Comparison of ENCODE assay signal across 8 cellular contexts in the genomic region with DNA sequence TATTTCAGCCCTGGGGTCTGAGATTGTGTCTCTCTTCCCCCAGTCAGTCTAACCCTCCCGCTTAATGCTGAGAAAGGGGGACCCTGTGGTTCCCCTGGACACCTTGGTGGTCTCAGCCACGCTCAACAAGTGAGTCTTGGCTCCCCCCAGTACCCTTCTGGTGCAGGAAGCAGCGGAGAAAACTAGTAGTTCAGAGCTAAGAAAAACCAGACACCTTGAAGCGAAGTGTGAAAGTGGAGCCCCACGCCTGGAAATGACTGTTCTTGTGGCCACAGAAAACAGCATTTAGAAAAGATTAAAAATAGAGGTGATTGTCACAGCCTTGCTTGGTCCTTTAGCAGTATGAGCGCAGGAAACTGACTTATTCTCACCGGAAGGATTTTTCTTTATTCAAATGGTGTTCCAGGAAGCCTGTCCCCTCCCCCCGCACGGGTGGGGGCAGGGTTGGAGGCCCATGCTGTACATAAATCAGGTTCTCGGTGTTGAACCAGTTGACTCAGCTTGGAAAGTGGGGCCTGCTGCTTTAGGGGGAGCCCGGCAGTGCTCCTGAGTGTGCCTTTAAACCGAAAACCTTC. TPM values are rescaled to one million over a fixed set of nuclear protein-coding genes. Genes with fewer than 3 reads are reported as not detected.
DNase-seq lines count a peak whose midpoint lies in the region; ATAC-seq, FAIRE-seq and TF ChIP-seq lines count a peak whose summit lies in the region.

No MANE protein-coding gene starts in this region.

- peak overlapping the region; percentile 91 for H3K4me3 Mint-ChIP-seq in activated T-cell treated with anti-CD3 and anti-CD28 coated beads, Interleukin-2, amount 50 U/mL, for 24 hours

- WGBS in psoas muscle, 3 donors: 7 to 12% (median 11%) methylated on average over 12 of the region's 12 CpGs
- WGBS in urinary bladder: 9% methylated on average over 12 of the region's 12 CpGs

- no peaks in the 10 kb centered on the region for H3K27me3 Mint-ChIP-seq in activated T-cell treated with anti-CD3 and anti-CD28 coated beads, Interleukin-2, amount 50 U/mL, for 24 hours

- H3K9me3 ChIP-seq in HEK293 (ENCODE audit: control insufficient read depth, insufficient read depth, low read depth, low read length) (no peaks in the 10 kb centered on the region), psoas muscle (no peaks in the 10 kb centered on the region)

- H3K9me3 Mint-ChIP-seq in activated T-cell treated with anti-CD3 and anti-CD28 coated beads, Interleukin-2, amount 50 U/mL, for 24 hours: no peaks in the 10 kb centered on the region

- CTCF ChIA-PET in HEK293 (lab: Yijun Ruan, JAX): interaction anchor here (1.2 to 1.7 kb wide), 3 partner anchors 14 to 252 kb away, joined by 3 to 6 read pairs (median 5); no protein-coding TSS in a partner anchor

- peaks cover 76% of the 10 kb centered on the region for H3K36me3 Mint-ChIP-seq in activated T-cell treated with anti-CD3 and anti-CD28 coated beads, Interleukin-2, amount 50 U/mL, for 24 hours (ENCODE audit: low read depth)

- TF ChIP-seq CTCF in HEK293 (tag by site-specific recombination; IDR thresholded peaks at IDR 0.05) (no peak), fibroblast of the aortic adventitia (IDR thresholded peaks at IDR 0.05; ENCODE audit: insufficient read depth, low read length) (no peak), psoas muscle (IDR thresholded peaks at IDR 0.05) (no peak)

- H3K36me3 ChIP-seq in HEK293 (ENCODE audit: control insufficient read depth in 2 of 2, insufficient read depth in 1 of 2, low read length in 2 of 2): peaks cover 8 to 44% of the 10 kb centered on the region in 2 experiments; a peak in 2 of 3 replicates
- H3K36me3 ChIP-seq in psoas muscle (ENCODE audit: insufficient read depth in 1 of 2, low read depth in 1 of 2): peaks cover 0 to 19% of the 10 kb centered on the region in 2 donors
- H3K36me3 ChIP-seq in urinary bladder (ENCODE audit: insufficient read depth): no peaks in the 10 kb centered on the region

- H3K27ac ChIP-seq in HEK293 (ENCODE audit: extremely low read depth, low read depth, low read length): peak overlapping the region; percentile 78
- H3K27ac ChIP-seq in psoas muscle: peak overlapping the region; percentile 99
- H3K27ac ChIP-seq in urinary bladder (ENCODE audit: low read depth): peak overlapping the region; percentile 28

- TF ChIP-seq POLR2A in GM12892 (IDR thresholded peaks at IDR 0.05; ENCODE audit: low read depth, low read length): peak; percentile 78; the same call in 1 of the 2 replicates

- ATAC-seq in psoas muscle: no peak

- POLR2A ChIA-PET in HEK293 (lab: Yijun Ruan, JAX): interaction anchor here (0.6 to 2.7 kb wide), 5 partner anchors 9 to 371 kb away, joined by 3 to 17 read pairs (median 5); a partner anchor contains a TSS

- H3K4me3 ChIP-seq in HEK293 (ENCODE audit: low read depth, low read length): peak overlapping the region; percentile 91
- H3K4me3 ChIP-seq in fibroblast of the aortic adventitia (ENCODE audit: low read depth, low read length): peak overlapping the region; percentile 91
- H3K4me3 ChIP-seq in psoas muscle: peak overlapping the region; percentile 93
- peak overlapping the region; percentile 78 for H3K4me3 ChIP-seq in urinary bladder (ENCODE audit: low read depth, low read length)

- H3K4me1 ChIP-seq in HEK293 (ENCODE audit: control insufficient read depth, insufficient read depth, low read length) (peaks cover 4% of the 10 kb centered on the region; the same call in 1 of the 2 replicates), psoas muscle (peaks cover 48% of the 10 kb centered on the region), urinary bladder (ENCODE audit: insufficient read depth) (peaks cover 2% of the 10 kb centered on the region)

- no peaks in the 10 kb centered on the region for H3K27me3 ChIP-seq in psoas muscle (ENCODE audit: insufficient read depth in 3 of 3, low read length in 2 of 3)

- intact Hi-C loops in psoas muscle (cut with DNase I): loop anchor here in 1 of 2 donors (2.0 kb wide), 1 partner anchor 71 kb away; a partner anchor contains a TSS

- peaks cover 61% of the 10 kb centered on the region for H3K4me1 Mint-ChIP-seq in activated T-cell treated with anti-CD3 and anti-CD28 coated beads, Interleukin-2, amount 50 U/mL, for 24 hours (ENCODE audit: low read depth)

- peak overlapping the region; percentile 99 for H3K27ac Mint-ChIP-seq in activated T-cell treated with anti-CD3 and anti-CD28 coated beads, Interleukin-2, amount 50 U/mL, for 24 hours

- DNase-seq in GM12892 (ENCODE audit: insufficient read length): no peak
- peak; percentile 25 for DNase-seq in NOMO-1 treated with DMSO at 0.1 percent for 48 hours (lab: John Stamatoyannopoulos, UW; ENCODE audit: unreplicated experiment)
- peak; percentile 93 for DNase-seq in activated T-cell treated with anti-CD3 and anti-CD28 coated beads, Interleukin-2, amount 50 U/mL, for 24 hours
- DNase-seq in fibroblast of the aortic adventitia (ENCODE audit: low read depth): no peak
- peak in 1 of 2 donors; percentile 50 for DNase-seq in psoas muscle
- DNase-seq in NCI-H226: no peak

- peak; percentile 27 for FAIRE-seq in GM12892 (lab: Jason Lieb, UNC)

TF ChIP-seq in HEK293, 187 proteins besides CTCF, POLR2A, EP300 and RAD21 (continues in another document):
- no peak for TF ChIP-seq ZNF133 (tag by site-specific recombination; IDR thresholded peaks at IDR 0.05)
- no peak for TF ChIP-seq ZNF132 (tag by site-specific recombination; IDR thresholded peaks at IDR 0.05; ENCODE audit: borderline replicate concordance)
- TF ChIP-seq ZNF266 (tag by site-specific recombination; IDR thresholded peaks at IDR 0.05; ENCODE audit: low read depth): no peak
- TF ChIP-seq ZNF211 (tag by site-specific recombination; IDR thresholded peaks at IDR 0.05; ENCODE audit: low read depth): no peak
- TF ChIP-seq, protein P1, sequence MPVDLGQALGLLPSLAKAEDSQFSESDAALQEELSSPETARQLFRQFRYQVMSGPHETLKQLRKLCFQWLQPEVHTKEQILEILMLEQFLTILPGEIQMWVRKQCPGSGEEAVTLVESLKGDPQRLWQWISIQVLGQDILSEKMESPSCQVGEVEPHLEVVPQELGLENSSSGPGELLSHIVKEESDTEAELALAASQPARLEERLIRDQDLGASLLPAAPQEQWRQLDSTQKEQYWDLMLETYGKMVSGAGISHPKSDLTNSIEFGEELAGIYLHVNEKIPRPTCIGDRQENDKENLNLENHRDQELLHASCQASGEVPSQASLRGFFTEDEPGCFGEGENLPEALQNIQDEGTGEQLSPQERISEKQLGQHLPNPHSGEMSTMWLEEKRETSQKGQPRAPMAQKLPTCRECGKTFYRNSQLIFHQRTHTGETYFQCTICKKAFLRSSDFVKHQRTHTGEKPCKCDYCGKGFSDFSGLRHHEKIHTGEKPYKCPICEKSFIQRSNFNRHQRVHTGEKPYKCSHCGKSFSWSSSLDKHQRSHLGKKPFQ (tag by site-specific recombination; IDR thresholded peaks at IDR 0.05): peak; percentile 78
- peak; percentile 97 for TF ChIP-seq ZNF341 (tag by site-specific recombination; IDR thresholded peaks at IDR 0.05; ENCODE audit: low read depth)
- TF ChIP-seq ZNF175 (tag by site-specific recombination; IDR thresholded peaks at IDR 0.05): no peak
- no peak for TF ChIP-seq ZNF701 (tag by site-specific recombination; IDR thresholded peaks at IDR 0.05)
- TF ChIP-seq KLF9 (tag by site-specific recombination; IDR thresholded peaks at IDR 0.05; ENCODE audit: low read depth): no peak
- TF ChIP-seq ZNF707 (tag by site-specific recombination; IDR thresholded peaks at IDR 0.05): no peak
- TF ChIP-seq, protein P2, sequence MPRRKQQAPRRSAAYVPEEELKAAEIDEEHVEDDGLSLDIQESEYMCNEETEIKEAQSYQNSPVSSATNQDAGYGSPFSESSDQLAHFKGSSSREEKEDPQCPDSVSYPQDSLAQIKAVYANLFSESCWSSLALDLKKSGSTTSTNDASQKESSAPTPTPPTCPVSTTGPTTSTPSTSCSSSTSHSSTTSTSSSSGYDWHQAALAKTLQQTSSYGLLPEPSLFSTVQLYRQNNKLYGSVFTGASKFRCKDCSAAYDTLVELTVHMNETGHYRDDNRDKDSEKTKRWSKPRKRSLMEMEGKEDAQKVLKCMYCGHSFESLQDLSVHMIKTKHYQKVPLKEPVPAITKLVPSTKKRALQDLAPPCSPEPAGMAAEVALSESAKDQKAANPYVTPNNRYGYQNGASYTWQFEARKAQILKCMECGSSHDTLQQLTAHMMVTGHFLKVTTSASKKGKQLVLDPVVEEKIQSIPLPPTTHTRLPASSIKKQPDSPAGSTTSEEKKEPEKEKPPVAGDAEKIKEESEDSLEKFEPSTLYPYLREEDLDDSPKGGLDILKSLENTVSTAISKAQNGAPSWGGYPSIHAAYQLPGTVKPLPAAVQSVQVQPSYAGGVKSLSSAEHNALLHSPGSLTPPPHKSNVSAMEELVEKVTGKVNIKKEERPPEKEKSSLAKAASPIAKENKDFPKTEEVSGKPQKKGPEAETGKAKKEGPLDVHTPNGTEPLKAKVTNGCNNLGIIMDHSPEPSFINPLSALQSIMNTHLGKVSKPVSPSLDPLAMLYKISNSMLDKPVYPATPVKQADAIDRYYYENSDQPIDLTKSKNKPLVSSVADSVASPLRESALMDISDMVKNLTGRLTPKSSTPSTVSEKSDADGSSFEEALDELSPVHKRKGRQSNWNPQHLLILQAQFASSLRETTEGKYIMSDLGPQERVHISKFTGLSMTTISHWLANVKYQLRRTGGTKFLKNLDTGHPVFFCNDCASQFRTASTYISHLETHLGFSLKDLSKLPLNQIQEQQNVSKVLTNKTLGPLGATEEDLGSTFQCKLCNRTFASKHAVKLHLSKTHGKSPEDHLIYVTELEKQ (tag by site-specific recombination; IDR thresholded peaks at IDR 0.05; ENCODE audit: borderline replicate concordance): no peak; the same call in 1 of the 2 replicates
- no peak for TF ChIP-seq REPIN1 (tag by site-specific recombination; IDR thresholded peaks at IDR 0.05; ENCODE audit: low read depth)
- TF ChIP-seq SCRT2 (tag by site-specific recombination; IDR thresholded peaks at IDR 0.05): peak; percentile 63

RNA-seq across cellular contexts. Expression of a gene that starts 8.1 kb away (rescaled TPM):
- 79.6 TPM for polyA plus RNA-seq in GM12892 (2012; ENCODE audit: missing spikeins)
- total RNA-seq in fibroblast of the aortic adventitia (ENCODE audit: low replicate concordance) (19.6 and 21.3 TPM in 2 replicates), psoas muscle (10 to 100 TPM; 32.3 to 54.9 (median 47.7) TPM), urinary bladder (8.8 TPM)
- polyA plus RNA-seq in psoas muscle (100 to 1,000 TPM in 1 of 3 donors, 10 to 100 TPM in 2; 47.0 to 165 (median 96.4) TPM), urinary bladder (30.3 TPM)

RNA-seq across cellular contexts. Expression of a gene that starts 8.3 kb away (rescaled TPM):
- polyA plus RNA-seq in GM12892 (2012; ENCODE audit: missing spikeins): 7,172 TPM
- total RNA-seq in fibroblast of the aortic adventitia (ENCODE audit: low replicate concordance): 356 and 2,683 TPM in 2 replicates
- total RNA-seq in psoas muscle: 1,000 to 10,000 TPM in 3 of 4 donors, 100 to 1,000 TPM in 1; 994 to 1,307 (median 1,134) TPM
- polyA plus RNA-seq in psoas muscle: 1,000 to 10,000 TPM; 2,957 to 4,666 (median 2,999) TPM
- 1,117 TPM for total RNA-seq in urinary bladder
- polyA plus RNA-seq in urinary bladder: 2,692 TPM

RNA-seq across cellular contexts. Expression of a gene that starts 16.8 kb away (rescaled TPM):
- 0.34 TPM for polyA plus RNA-seq in GM12892 (2012; ENCODE audit: missing spikeins)
- total RNA-seq in fibroblast of the aortic adventitia (ENCODE audit: low replicate concordance) (not detected in 2 replicates), psoas muscle (not detected), urinary bladder (not detected)
- polyA plus RNA-seq in psoas muscle (under 1 TPM in 1 of 3 donors, not detected in 2; 0.05 TPM), urinary bladder (not detected)

Comparison
In these comparisons a context has a peak if more than half of its experiments do, and no peak if none do; other contexts are left out.
1. DNase-seq: peak in NOMO-1 treated with DMSO at 0.1 percent for 48 hours (single experiment) and activated T-cell treated with anti-CD3 and anti-CD28 coated beads, Interleukin-2, amount 50 U/mL, for 24 hours (single experiment); none in GM12892 (single experiment), fibroblast of the aortic adventitia (single experiment) and NCI-H226 (single experiment).
2. H3K27ac ChIP-seq: peak in every context shown above with its lines; median percentile 99 in psoas muscle; 78 in HEK293; 28 in urinary bladder.
3. Peak in every context shown above with its lines, with median percentiles within 50 percentile points of each other: H3K4me3 ChIP-seq.